In the genomic region with DNA sequence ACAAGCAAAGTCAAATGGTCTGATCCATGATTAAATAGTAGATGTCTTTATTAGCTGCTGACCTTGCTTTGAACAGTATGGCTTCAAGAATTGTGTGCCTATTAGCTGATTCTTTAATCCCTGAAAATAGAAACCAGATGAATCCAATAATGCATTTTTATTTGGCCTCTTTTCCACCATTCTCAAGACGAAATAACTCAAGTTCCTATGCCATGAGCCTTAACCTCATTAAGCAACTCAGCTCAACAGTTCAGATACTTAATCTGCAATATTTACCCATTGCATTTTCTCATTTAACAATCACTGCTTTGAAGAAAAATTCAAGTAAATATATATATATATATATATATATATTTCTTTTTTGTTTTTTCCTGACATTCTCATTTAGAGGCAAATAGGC, we compare ENCODE assay signal across 2 cellular contexts.
TF ChIP-seq lines count a peak whose summit lies in the region.

No MANE protein-coding gene starts in this region.

TF ChIP-seq in SK-N-SH treated with all-trans-retinoic acid at 6 μM for 48 hours, 23 proteins besides CTCF, POLR2A, EP300 and RAD21 (continued from another document):
- TF ChIP-seq, protein P1, sequence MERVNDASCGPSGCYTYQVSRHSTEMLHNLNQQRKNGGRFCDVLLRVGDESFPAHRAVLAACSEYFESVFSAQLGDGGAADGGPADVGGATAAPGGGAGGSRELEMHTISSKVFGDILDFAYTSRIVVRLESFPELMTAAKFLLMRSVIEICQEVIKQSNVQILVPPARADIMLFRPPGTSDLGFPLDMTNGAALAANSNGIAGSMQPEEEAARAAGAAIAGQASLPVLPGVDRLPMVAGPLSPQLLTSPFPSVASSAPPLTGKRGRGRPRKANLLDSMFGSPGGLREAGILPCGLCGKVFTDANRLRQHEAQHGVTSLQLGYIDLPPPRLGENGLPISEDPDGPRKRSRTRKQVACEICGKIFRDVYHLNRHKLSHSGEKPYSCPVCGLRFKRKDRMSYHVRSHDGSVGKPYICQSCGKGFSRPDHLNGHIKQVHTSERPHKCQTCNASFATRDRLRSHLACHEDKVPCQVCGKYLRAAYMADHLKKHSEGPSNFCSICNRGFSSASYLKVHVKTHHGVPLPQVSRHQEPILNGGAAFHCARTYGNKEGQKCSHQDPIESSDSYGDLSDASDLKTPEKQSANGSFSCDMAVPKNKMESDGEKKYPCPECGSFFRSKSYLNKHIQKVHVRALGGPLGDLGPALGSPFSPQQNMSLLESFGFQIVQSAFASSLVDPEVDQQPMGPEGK (CRISPR knock-in tag; IDR thresholded peaks at IDR 0.05; ENCODE audit: borderline replicate concordance) = no peak
- TF ChIP-seq SNAI2 (CRISPR knock-in tag; IDR thresholded peaks at IDR 0.05) = no peak
- no peak for TF ChIP-seq OSR1 (CRISPR knock-in tag; IDR thresholded peaks at IDR 0.05)
- TF ChIP-seq ZFP30 (CRISPR knock-in tag; IDR thresholded peaks at IDR 0.05) = no peak
- no peak for TF ChIP-seq ARNTL (CRISPR knock-in tag; IDR thresholded peaks at IDR 0.05; ENCODE audit: borderline replicate concordance, low read depth)

TF ChIP-seq in SK-N-SH, 30 proteins besides CTCF, POLR2A, EP300 and RAD21 (continued from another document):
- TF ChIP-seq, protein P2, sequence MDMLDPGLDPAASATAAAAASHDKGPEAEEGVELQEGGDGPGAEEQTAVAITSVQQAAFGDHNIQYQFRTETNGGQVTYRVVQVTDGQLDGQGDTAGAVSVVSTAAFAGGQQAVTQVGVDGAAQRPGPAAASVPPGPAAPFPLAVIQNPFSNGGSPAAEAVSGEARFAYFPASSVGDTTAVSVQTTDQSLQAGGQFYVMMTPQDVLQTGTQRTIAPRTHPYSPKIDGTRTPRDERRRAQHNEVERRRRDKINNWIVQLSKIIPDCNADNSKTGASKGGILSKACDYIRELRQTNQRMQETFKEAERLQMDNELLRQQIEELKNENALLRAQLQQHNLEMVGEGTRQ (IDR thresholded peaks at IDR 0.05; ENCODE audit: borderline replicate concordance, low read depth, low read length) = no peak
- TF ChIP-seq FOXM1 (IDR thresholded peaks at IDR 0.05; ENCODE audit: low read depth) = no peak
- TF ChIP-seq, protein P3, sequence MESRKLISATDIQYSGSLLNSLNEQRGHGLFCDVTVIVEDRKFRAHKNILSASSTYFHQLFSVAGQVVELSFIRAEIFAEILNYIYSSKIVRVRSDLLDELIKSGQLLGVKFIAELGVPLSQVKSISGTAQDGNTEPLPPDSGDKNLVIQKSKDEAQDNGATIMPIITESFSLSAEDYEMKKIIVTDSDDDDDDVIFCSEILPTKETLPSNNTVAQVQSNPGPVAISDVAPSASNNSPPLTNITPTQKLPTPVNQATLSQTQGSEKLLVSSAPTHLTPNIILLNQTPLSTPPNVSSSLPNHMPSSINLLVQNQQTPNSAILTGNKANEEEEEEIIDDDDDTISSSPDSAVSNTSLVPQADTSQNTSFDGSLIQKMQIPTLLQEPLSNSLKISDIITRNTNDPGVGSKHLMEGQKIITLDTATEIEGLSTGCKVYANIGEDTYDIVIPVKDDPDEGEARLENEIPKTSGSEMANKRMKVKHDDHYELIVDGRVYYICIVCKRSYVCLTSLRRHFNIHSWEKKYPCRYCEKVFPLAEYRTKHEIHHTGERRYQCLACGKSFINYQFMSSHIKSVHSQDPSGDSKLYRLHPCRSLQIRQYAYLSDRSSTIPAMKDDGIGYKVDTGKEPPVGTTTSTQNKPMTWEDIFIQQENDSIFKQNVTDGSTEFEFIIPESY (IDR thresholded peaks at IDR 0.05; ENCODE audit: borderline replicate concordance, low read depth) = no peak
